8 cellular contexts compared by ENCODE assay signal in the genomic region with DNA sequence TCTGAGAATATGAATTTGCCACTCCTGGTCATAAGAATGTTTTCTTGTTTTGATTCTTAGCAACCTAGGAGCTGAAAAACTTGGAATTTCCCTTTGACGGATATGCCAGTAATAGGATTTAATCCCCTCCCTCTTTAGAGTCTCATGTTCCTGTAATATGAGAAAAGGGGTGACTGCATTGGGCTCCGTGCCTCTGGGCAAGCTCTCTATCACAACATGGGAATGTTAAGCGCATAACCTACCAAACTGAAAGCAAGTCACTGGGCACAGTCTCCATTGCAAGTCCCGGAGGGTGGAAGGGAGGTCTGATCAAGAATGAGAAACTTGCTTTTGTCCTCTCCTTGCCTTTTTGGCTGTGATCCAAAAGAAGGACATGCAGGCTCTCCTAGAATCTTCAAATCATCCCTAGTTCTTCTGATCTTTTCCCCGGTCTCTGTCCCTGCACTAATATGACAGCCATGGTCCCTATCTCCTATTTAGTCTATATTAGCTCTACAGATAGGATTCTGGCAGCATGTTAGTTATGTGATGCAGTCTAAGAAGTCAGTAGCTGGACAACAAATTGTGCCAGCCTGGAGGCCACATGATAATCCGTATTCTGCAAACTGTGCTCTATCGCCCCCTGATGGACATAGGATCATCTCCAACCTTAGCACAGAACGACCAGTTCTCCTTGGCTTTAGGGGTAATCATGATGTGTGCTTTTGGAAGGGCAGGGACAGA. TPM values are rescaled to one million over a fixed set of nuclear protein-coding genes. Genes with fewer than 3 reads are reported as not detected.
DNase-seq lines count a peak whose midpoint lies in the region; ATAC-seq, FAIRE-seq and TF ChIP-seq lines count a peak whose summit lies in the region.

No MANE protein-coding gene starts in this region.

- H3K27me3 ChIP-seq in OCI-LY1 (ENCODE audit: insufficient read depth, low read length) (no peaks in the 10 kb centered on the region), ascending aorta (no peaks in the 10 kb centered on the region), keratinocyte (ENCODE audit: control insufficient read depth, extremely low read depth, insufficient read depth, low read length) (no peaks in the 10 kb centered on the region)

- H3K9me2 ChIP-seq in OCI-LY1 (ENCODE audit: low read depth, low read length): no peaks in the 10 kb centered on the region

- H3K9me3 ChIP-seq in OCI-LY1 (ENCODE audit: low read length): no peaks in the 10 kb centered on the region
- no peaks in the 10 kb centered on the region for H3K9me3 ChIP-seq in ascending aorta
- no peaks in the 10 kb centered on the region for H3K9me3 ChIP-seq in keratinocyte (ENCODE audit: control insufficient read depth, low read depth, low read length)

- H3K9ac ChIP-seq in OCI-LY1 (ENCODE audit: low read length) (no peak overlapping the region), keratinocyte (ENCODE audit: control insufficient read depth, extremely low read depth, insufficient read depth, low read length) (no peak overlapping the region)

- H2AFZ ChIP-seq in OCI-LY1 (ENCODE audit: low read length): no peak overlapping the region
- H2AFZ ChIP-seq in keratinocyte (ENCODE audit: control insufficient read depth, low read length): peak overlapping the region; percentile 46

- DNase-seq in GM04504 (ENCODE audit: low read depth) (peak; percentile 30), ascending aorta (ENCODE audit: low spot score in 2 of 2) (peak; percentile 40 to 80), keratinocyte (ENCODE audit: low read depth, low spot score) (peak; percentile 11), GOT3 (lab: John Stamatoyannopoulos, UW) (no peak)
- peak; percentile 6 for DNase-seq in stimulated activated CD8-positive, alpha-beta memory T cell treated with anti-CD3 and anti-CD28 coated beads, Interleukin-12 subunit alpha, Interleukin-12 subunit beta, amount 100 ng/mL, for 1 hour (ENCODE audit: low read depth)

- no peaks in the 10 kb centered on the region for H3K36me3 ChIP-seq in OCI-LY1 (ENCODE audit: insufficient read depth, low read length)
- H3K36me3 ChIP-seq in ascending aorta: no peaks in the 10 kb centered on the region
- H3K36me3 ChIP-seq in keratinocyte (ENCODE audit: control insufficient read depth in 2 of 2, extremely low read depth in 1 of 2, insufficient read depth in 2 of 2, low read length in 2 of 2): no peaks in the 10 kb centered on the region

- H3F3A ChIP-seq in OCI-LY1 (ENCODE audit: insufficient read depth, low read length): no peaks in the 10 kb centered on the region

- TF ChIP-seq CTCF in OCI-LY1 (IDR thresholded peaks at IDR 0.05; ENCODE audit: low read length): peak; percentile 65
- peak; percentile 61 to 80 (median 65) for TF ChIP-seq CTCF in ascending aorta (IDR thresholded peaks at IDR 0.05)
- peak; percentile 82 to 97 (median 83) for TF ChIP-seq CTCF in keratinocyte (optimal IDR thresholded peaks at IDR 0.05 in 1 of 3, IDR thresholded peaks at IDR 0.05 in 1 of 3, conservative IDR thresholded peaks at IDR 0.05 in 1 of 3; ENCODE audit: extremely low read depth in 1 of 3, insufficient read depth in 2 of 3, low read length in 3 of 3)

- H3K9me1 ChIP-seq in keratinocyte (ENCODE audit: control insufficient read depth, extremely low read depth, insufficient read depth, low read length): no peaks in the 10 kb centered on the region

- H3K79me2 ChIP-seq in OCI-LY1 (ENCODE audit: insufficient read depth, low read length): no peaks in the 10 kb centered on the region
- H3K79me2 ChIP-seq in keratinocyte (ENCODE audit: control insufficient read depth, insufficient read depth, low read length): no peaks in the 10 kb centered on the region

- no peaks in the 10 kb centered on the region for H3K4me1 ChIP-seq in OCI-LY1 (ENCODE audit: insufficient read depth, low read length, severe bottlenecking)
- H3K4me1 ChIP-seq in ascending aorta: peaks cover 0 to 5% of the 10 kb centered on the region in 2 donors
- H3K4me1 ChIP-seq in keratinocyte (ENCODE audit: control insufficient read depth, extremely low read depth, insufficient read depth, low read length): peaks cover 8% of the 10 kb centered on the region

- peak; percentile 67 for ATAC-seq in GM21423 (IDR thresholded peaks at IDR 0.05; ENCODE audit: unreplicated experiment)
- peak; percentile 65 for ATAC-seq in HG03571 (IDR thresholded peaks at IDR 0.05; ENCODE audit: unreplicated experiment)

- no peak overlapping the region for H3K4me2 ChIP-seq in OCI-LY1 (ENCODE audit: low read length)
- H3K4me2 ChIP-seq in keratinocyte (ENCODE audit: control insufficient read depth, extremely low read depth, insufficient read depth, low read depth, low read length): peak overlapping the region; percentile 23

- H3K27ac ChIP-seq in OCI-LY1 (ENCODE audit: low read depth, low read length, poor library complexity, severe bottlenecking): no peak overlapping the region
- H3K27ac ChIP-seq in ascending aorta: peak overlapping the region; percentile 73 to 79
- no peak overlapping the region for H3K27ac ChIP-seq in keratinocyte (ENCODE audit: control insufficient read depth, insufficient read depth, low read length)

- H3K4me3 ChIP-seq in OCI-LY1 (ENCODE audit: low read depth, low read length, poor library complexity, severe bottlenecking) (no peak overlapping the region), ascending aorta (peak overlapping the region in 1 of 2 donors; percentile 51), keratinocyte (ENCODE audit: control insufficient read depth in 2 of 3, extremely low read depth in 1 of 3, insufficient read depth in 2 of 3, low read depth in 1 of 3, low read length in 3 of 3) (no peak overlapping the region)

- dilution Hi-C loops in keratinocyte (cut with MboI; ENCODE audit: extremely low pct_ligation_motif_present, low sequenced_read_pairs): no loop called here

- FAIRE-seq in keratinocyte (lab: Jason Lieb, UNC): peak; percentile 91

- intact Hi-C loops in ascending aorta (cut with DNase I): loop anchor here (1.0 to 5.0 kb wide), 3 partner anchors 38 to 124 kb away; a partner anchor contains a TSS

- H4K20me1 ChIP-seq in OCI-LY1 (ENCODE audit: insufficient read depth, low read length) (no peaks in the 10 kb centered on the region), keratinocyte (ENCODE audit: control insufficient read depth, extremely low read depth, insufficient read depth, low read length) (no peaks in the 10 kb centered on the region)

RNA-seq across cellular contexts. Expression of a gene that starts 11.7 kb away (rescaled TPM):
- not detected for total RNA-seq in ascending aorta
- polyA plus RNA-seq in keratinocyte: not detected in 3 replicates
- polyA plus RNA-seq in keratinocyte (2011; ENCODE audit: low read depth): not detected
- not detected in 2 replicates for polyA plus RNA-seq in keratinocyte (2011; cell fraction: cytosol; rRNA removed)
- not detected in 2 replicates for polyA plus RNA-seq in keratinocyte (2011; cell fraction: nucleus; rRNA removed)
- not detected in 2 replicates for polyA plus RNA-seq in keratinocyte (2012; ENCODE audit: low replicate concordance)
- 0.48 TPM in 1 of 3 replicates, not detected in the others for polyA minus RNA-seq in keratinocyte
- not detected for polyA minus RNA-seq in keratinocyte (2011; cell fraction: cytosol; rRNA and poly(A)+ RNA removed)
- polyA minus RNA-seq in keratinocyte (2011; cell fraction: nucleus; rRNA and poly(A)+ RNA removed): not detected in 2 replicates

RNA-seq across cellular contexts. Expression of a gene that starts 46.0 kb away (rescaled TPM):
- not detected for total RNA-seq in ascending aorta
- not detected in 3 replicates for polyA plus RNA-seq in keratinocyte
- polyA plus RNA-seq in keratinocyte (2011; ENCODE audit: low read depth): not detected
- not detected in 2 replicates for polyA plus RNA-seq in keratinocyte (2011; cell fraction: cytosol; rRNA removed)
- polyA plus RNA-seq in keratinocyte (2011; cell fraction: nucleus; rRNA removed): not detected in 2 replicates
- polyA plus RNA-seq in keratinocyte (2012; ENCODE audit: low replicate concordance): not detected in 2 replicates
- not detected in 3 replicates for polyA minus RNA-seq in keratinocyte
- polyA minus RNA-seq in keratinocyte (2011; cell fraction: cytosol; rRNA and poly(A)+ RNA removed): not detected
- polyA minus RNA-seq in keratinocyte (2011; cell fraction: nucleus; rRNA and poly(A)+ RNA removed): not detected in 2 replicates

Comparison
In these comparisons a context has a peak if more than half of its experiments do, and no peak if none do; other contexts are left out.
1. H3K27ac ChIP-seq: peak in ascending aorta (2 of 2); none in OCI-LY1 (single experiment) and keratinocyte (single experiment).
2. Peak in every context shown above with its lines, with median percentiles within 50 percentile points of each other: CTCF ChIP-seq.